In the genomic region with DNA sequence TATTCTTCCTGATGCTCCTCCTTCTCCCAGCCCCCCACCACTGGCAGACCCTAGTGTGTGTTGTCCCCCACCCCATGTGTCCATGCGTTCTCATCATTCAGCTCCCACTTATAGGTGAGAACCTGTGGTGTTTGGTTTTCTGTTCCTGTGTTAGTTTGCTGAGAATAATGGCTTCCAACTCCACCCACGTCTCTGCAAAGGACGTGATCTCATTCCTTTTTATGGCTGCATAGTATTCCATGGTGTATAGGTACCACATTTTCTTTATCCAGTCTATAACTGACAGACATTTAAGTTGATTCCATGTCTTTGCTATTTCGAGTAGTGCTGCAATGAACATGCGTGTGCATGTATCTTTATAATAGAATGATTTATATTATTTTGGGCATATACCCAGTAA, we compare ENCODE assay signal across 7 cellular contexts. TPM values are rescaled to one million over a fixed set of nuclear protein-coding genes. Genes with fewer than 3 reads are reported as not detected.
"Had no signal": no experiment of that assay in that cellular context is flagged by ENCODE, and none has a peak within 500 bp of the region (broad histone marks: within the 10 kb centered on the region; RNA-seq: fewer than 3 reads in every experiment).

No MANE protein-coding gene starts in this region.

RNA-seq across cellular contexts. Expression of a gene that starts 12.2 kb away (rescaled TPM):
- total RNA-seq: GM23248, H1, H4, H7, H9, HFFc6 had no signal
- polyA plus RNA-seq: GM23248, H1 had no signal

RNA-seq across cellular contexts. Expression of a gene that starts 55.2 kb away (rescaled TPM):
- total RNA-seq: H1, H4, H9, HFFc6 had no signal
- polyA plus RNA-seq: GM23338 had no signal
